Comparison of ENCODE assay signal across 23 cellular contexts in genomic region chr14:103941462-103941861, GRCh38. TPM values are rescaled to one million over a fixed set of nuclear protein-coding genes. Genes with fewer than 3 reads are reported as not detected.
A peak's percentile ranks its signal among the peaks of the same experiment; 100 is the strongest.
DNase-seq lines count a peak whose midpoint lies in the region; ATAC-seq, FAIRE-seq and TF ChIP-seq lines count a peak whose summit lies in the region.
"Had no signal": no experiment of that assay in that cellular context is flagged by ENCODE, and none has a peak within 500 bp of the region (broad histone marks: within the 10 kb centered on the region; RNA-seq: fewer than 3 reads in every experiment).

No MANE protein-coding gene starts in this region.

- no peak overlapping the region for H3K23ac ChIP-seq in mesendoderm (ENCODE audit: low read length)

- no peak overlapping the region for H4K5ac ChIP-seq in mesendoderm (ENCODE audit: low read length)

- H3K4me1 Mint-ChIP-seq in CD4-positive, alpha-beta memory T cell = no peaks in the 10 kb centered on the region

- H3K27ac Mint-ChIP-seq in CD4-positive, alpha-beta memory T cell = no peak overlapping the region
- H3K27ac Mint-ChIP-seq: CD8-positive, alpha-beta T cell had no signal

- H3K36me3 ChIP-seq in heart left ventricle = peaks cover 0 to 9% (median 0%) of the 10 kb centered on the region in 9 donors
- H3K36me3 ChIP-seq in left ventricle myocardium inferior = no peaks in the 10 kb centered on the region
- no peaks in the 10 kb centered on the region for H3K36me3 ChIP-seq in CD4-positive, alpha-beta memory T cell (ENCODE audit: insufficient read depth, low read length)
- H3K36me3 ChIP-seq in mesendoderm (ENCODE audit: control insufficient read depth, insufficient read depth, low read length) = no peaks in the 10 kb centered on the region

- H3K4me3 Mint-ChIP-seq in CD4-positive, alpha-beta memory T cell = no peak overlapping the region
- H3K4me3 Mint-ChIP-seq: CD8-positive, alpha-beta T cell had no signal

- TF ChIP-seq CTCF in heart left ventricle (IDR thresholded peaks at IDR 0.05) (no peak), A549 (IDR thresholded peaks at IDR 0.05) (no peak), left ventricle myocardium inferior (IDR thresholded peaks at IDR 0.05; ENCODE audit: borderline replicate concordance) (no peak)

- peak; percentile 7 for FAIRE-seq in A549 (lab: Jason Lieb, UNC)
- FAIRE-seq: GM12878, GM19239, H1 had no signal

- H3K4ac ChIP-seq in mesendoderm (ENCODE audit: low read depth, low read length) = no peak overlapping the region

- H3K27me3 ChIP-seq in heart left ventricle = peaks cover 0 to 11% (median 0%) of the 10 kb centered on the region in 9 donors
- peaks cover 28% of the 10 kb centered on the region for H3K27me3 ChIP-seq in left ventricle myocardium inferior (ENCODE audit: low read depth)
- no peaks in the 10 kb centered on the region for H3K27me3 ChIP-seq in right cardiac atrium (ENCODE audit: control insufficient read depth, insufficient read depth)
- H3K27me3 ChIP-seq in CD4-positive, alpha-beta memory T cell (ENCODE audit: insufficient read depth, low read length) = no peaks in the 10 kb centered on the region
- H3K27me3 ChIP-seq in mesendoderm (ENCODE audit: insufficient read depth, low read length, poor library complexity) = peaks cover 1% of the 10 kb centered on the region

- H3K56ac ChIP-seq in mesendoderm (ENCODE audit: low read length) = no peak overlapping the region

- no peak for DNase-seq in heart left ventricle
- no peak for DNase-seq in cardiac septum (ENCODE audit: low spot score)
- no peak for DNase-seq in A549 (ENCODE audit: low read depth in 1 of 2, low spot score in 1 of 2)
- DNase-seq in left ventricle myocardium inferior = no peak
- DNase-seq in right cardiac atrium = no peak
- DNase-seq in CD4-positive, alpha-beta memory T cell = no peak
- DNase-seq in mesendoderm = no peak
- DNase-seq: 8988T; C1 segment of cervical spinal cord; Caco-2; CD8-positive, alpha-beta T cell; DMS 273 treated with DMSO at 0.1 percent for 48 hours; DMS79; EL; GDM1; GM23248; H7; HCEC 1CT had no signal

- H3K9me3 Mint-ChIP-seq in CD4-positive, alpha-beta memory T cell = no peaks in the 10 kb centered on the region
- H3K9me3 Mint-ChIP-seq: CD8-positive, alpha-beta T cell had no signal

- H2BK120ac ChIP-seq in mesendoderm (ENCODE audit: low read depth, low read length) = no peak overlapping the region

- ATAC-seq in heart left ventricle (peak in 2 of 4 donors; percentile 35 to 40), A549 (no peak), right cardiac atrium (no peak)
- ATAC-seq: CD8-positive, alpha-beta T cell; GM12878 had no signal

- no peak for TF ChIP-seq EP300 in A549 (IDR thresholded peaks at IDR 0.05)

- H2BK5ac ChIP-seq in mesendoderm (ENCODE audit: low read length) = no peak overlapping the region

- POLR2A ChIA-PET in A549 (lab: Yijun Ruan, JAX) = no interaction called here
- POLR2A ChIA-PET in CD4-positive, alpha-beta memory T cell (lab: Charles Lee; ENCODE audit: partially characterized antibody) = no interaction called here

- peaks cover 21 to 29% of the 10 kb centered on the region in 2 donors for H3K27me3 Mint-ChIP-seq in CD4-positive, alpha-beta memory T cell

- H2AK5ac ChIP-seq in mesendoderm (ENCODE audit: low read length) = no peak overlapping the region

- no peaks in the 10 kb centered on the region for H3K79me1 ChIP-seq in mesendoderm (ENCODE audit: low read length)

- H3K18ac ChIP-seq in mesendoderm (ENCODE audit: low read length) = no peak overlapping the region

- H3K4me3 ChIP-seq in heart left ventricle (peak overlapping the region; percentile 10 to 61 (median 40)), A549 (no peak overlapping the region), left ventricle myocardium inferior (peak overlapping the region; percentile 61), right cardiac atrium (ENCODE audit: low read length) (peak overlapping the region; percentile 64), mesendoderm (ENCODE audit: low read length) (no peak overlapping the region)
- H3K4me3 ChIP-seq in CD4-positive, alpha-beta memory T cell (ENCODE audit: low read length in 2 of 2) = no peak overlapping the region
- H3K4me3 ChIP-seq: GM12878, GM23248 had no signal

- intact Hi-C loops in heart left ventricle (cut with DNase I) (no loop called here), cardiac septum (cut with DNase I) (loop anchor here (1.0 kb wide), 1 partner anchor 17 kb away; no protein-coding TSS in a partner anchor), left ventricle myocardium inferior (cut with micrococcal nuclease) (no loop called here), right cardiac atrium (cut with DNase I) (no loop called here)
- intact Hi-C loops in CD4-positive, alpha-beta memory T cell (cut with micrococcal nuclease) = no loop called here

- H3K9ac ChIP-seq in mesendoderm (ENCODE audit: low read length) = no peak overlapping the region
- H3K9ac ChIP-seq: GM23248 had no signal

- H3K79me2 ChIP-seq in mesendoderm (ENCODE audit: control insufficient read depth, insufficient read depth, low read length) = no peaks in the 10 kb centered on the region

- H3K4me1 ChIP-seq in heart left ventricle = peaks cover 0 to 21% (median 0%) of the 10 kb centered on the region in 12 donors
- H3K4me1 ChIP-seq in A549 = no peaks in the 10 kb centered on the region
- H3K4me1 ChIP-seq in left ventricle myocardium inferior = peaks cover 19% of the 10 kb centered on the region
- peaks cover 1% of the 10 kb centered on the region for H3K4me1 ChIP-seq in right cardiac atrium (ENCODE audit: control insufficient read depth, insufficient read depth, low read length)
- no peaks in the 10 kb centered on the region for H3K4me1 ChIP-seq in CD4-positive, alpha-beta memory T cell (ENCODE audit: insufficient read depth, low read length)
- no peaks in the 10 kb centered on the region for H3K4me1 ChIP-seq in mesendoderm (ENCODE audit: control insufficient read depth, low read depth, low read length)
- H3K4me1 ChIP-seq: Caco-2 had no signal

- H3K4me2 ChIP-seq in A549 (no peak overlapping the region), mesendoderm (ENCODE audit: low read length) (no peak overlapping the region)

- no peak overlapping the region for H4K8ac ChIP-seq in mesendoderm (ENCODE audit: low read depth, low read length)

- TF ChIP-seq POLR2A in heart left ventricle (IDR thresholded peaks at IDR 0.05) (no peak), A549 (IDR thresholded peaks at IDR 0.05; ENCODE audit: low read length) (no peak)

- CTCF ChIA-PET in A549 (lab: Yijun Ruan, JAX) = interaction anchor here (0.6 to 1.3 kb wide), 3 partner anchors 10 to 41 kb away, joined by 3 to 6 read pairs (median 4); a partner anchor contains a TSS
- CTCF ChIA-PET in CD4-positive, alpha-beta memory T cell (lab: Charles Lee; ENCODE audit: partially characterized antibody) = interaction anchor here (0.6 kb wide), 1 partner anchor 128 kb away, joined by 3 read pairs; no protein-coding TSS in a partner anchor

- peak overlapping the region in 10 of 12 donors; percentile 11 to 83 (median 72) for H3K27ac ChIP-seq in heart left ventricle
- H3K27ac ChIP-seq in A549 = no peak overlapping the region
- peak overlapping the region; percentile 71 for H3K27ac ChIP-seq in left ventricle myocardium inferior (replicated peaks)
- H3K27ac ChIP-seq in right cardiac atrium (ENCODE audit: low read length) = no peak overlapping the region
- H3K27ac ChIP-seq in CD4-positive, alpha-beta memory T cell (ENCODE audit: low read depth, low read length) = no peak overlapping the region
- H3K27ac ChIP-seq in mesendoderm (ENCODE audit: low read depth, low read length) = no peak overlapping the region
- H3K27ac ChIP-seq: GM23248 had no signal

- H2BK15ac ChIP-seq in mesendoderm (replicated peaks; ENCODE audit: low read depth) = no peak overlapping the region

- no peak for TF ChIP-seq RAD21 in A549 (conservative IDR thresholded peaks at IDR 0.05 in 1 of 2, IDR thresholded peaks at IDR 0.05 in 1 of 2)

- no peaks in the 10 kb centered on the region for H3K36me3 Mint-ChIP-seq in CD4-positive, alpha-beta memory T cell
- H3K36me3 Mint-ChIP-seq: CD8-positive, alpha-beta T cell had no signal

- H3K9me3 ChIP-seq in heart left ventricle (peaks cover 0 to 3% (median 0%) of the 10 kb centered on the region in 12 donors), A549 (peaks cover 3% of the 10 kb centered on the region; the same call in 2 of the 3 replicates), left ventricle myocardium inferior (replicated peaks) (peaks cover 4% of the 10 kb centered on the region), right cardiac atrium (ENCODE audit: control insufficient read depth, low read length) (no peaks in the 10 kb centered on the region)
- H3K9me3 ChIP-seq in CD4-positive, alpha-beta memory T cell (ENCODE audit: control insufficient read depth in 1 of 2, low read length in 2 of 2) = no peaks in the 10 kb centered on the region
- H3K9me3 ChIP-seq: Caco-2 had no signal

- WGBS in heart left ventricle, 4 donors = 45 to 59% (median 51%) methylated on average over 7 of the region's 7 CpGs
- WGBS in A549 (ENCODE audit: missing lambda C conversion rate) = 12% methylated on average over 7 of the region's 7 CpGs
- 63% methylated on average over 7 of the region's 7 CpGs for WGBS in right cardiac atrium
- WGBS in mesendoderm (ENCODE audit: extremely low coverage, insufficient coverage, low lambda C conversion rate) = no CpG with 5 or more reads among the region's 7 CpGs

RNA-seq across cellular contexts. Expression of gene RD3L, which starts 0.9 kb away (rescaled TPM):
- total RNA-seq in heart left ventricle = 10 to 100 TPM in 8 of 9 donors, 1 to 10 TPM in 1; 9.1 to 42.5 (median 25.5) TPM
- 10 to 100 TPM in 1 of 2 donors, 1 to 10 TPM in 1; 4.3 to 41.5 TPM for polyA plus RNA-seq in heart left ventricle
- 13.1 TPM for total RNA-seq in cardiac septum
- polyA plus RNA-seq in A549 (2011; rRNA removed) = not detected in 2 replicates
- not detected in 2 replicates for polyA plus RNA-seq in A549 (2012; cell fraction: cytosol; rRNA removed)
- polyA plus RNA-seq in A549 (2012; cell fraction: nucleus; rRNA removed) = not detected in 2 replicates
- not detected in 3 replicates for polyA plus RNA-seq in A549 (2017; fragmentation: RNase III; extraction: RNeasy Plus Mini Kit Qiagen cat#74134 plus additional on column Dnase treatment)
- polyA minus RNA-seq in A549 (2011; rRNA and poly(A)+ RNA removed) = not detected in 2 replicates
- total RNA-seq in left ventricle myocardium inferior = 30.7 TPM
- total RNA-seq in right cardiac atrium = 10 to 100 TPM; 11.2 to 32.1 (median 23.4) TPM
- polyA plus RNA-seq in right cardiac atrium = 39.6 TPM
- not detected for total RNA-seq in CD4-positive, alpha-beta memory T cell
- not detected for polyA plus RNA-seq in CD4-positive, alpha-beta memory T cell
- polyA plus RNA-seq in mesendoderm (2013, experiment 1 of 2) = not detected
- not detected for polyA plus RNA-seq in mesendoderm (2013, experiment 2 of 2)
- total RNA-seq: A673; Caco-2; CD8-positive, alpha-beta T cell; GM12878; GM23248; H1; H7 had no signal
- polyA plus RNA-seq: BJ, GM12878, GM23248, H1 had no signal

RNA-seq across cellular contexts. Expression of gene TDRD9, which starts 13.2 kb away (rescaled TPM):
- total RNA-seq in heart left ventricle (1 to 10 TPM; 1.1 to 9.6 (median 2.1) TPM), cardiac septum (3.3 TPM), left ventricle myocardium inferior (4.8 TPM), right cardiac atrium (10 to 100 TPM in 2 of 4 donors, 1 to 10 TPM in 2; 8.3 to 20.2 (median 12.9) TPM)
- polyA plus RNA-seq in heart left ventricle (1 to 10 TPM; 1.7 to 9.6 TPM), A549 (2011; rRNA removed) (0.04 and 0.05 TPM in 2 replicates), A549 (2017; fragmentation: RNase III; extraction: RNeasy Plus Mini Kit Qiagen cat#74134 plus additional on column Dnase treatment) (not detected in 3 replicates), right cardiac atrium (10.7 TPM)
- 0.01 TPM in 1 of 2 replicates, not detected in the other for polyA plus RNA-seq in A549 (2012; cell fraction: cytosol; rRNA removed)
- polyA plus RNA-seq in A549 (2012; cell fraction: nucleus; rRNA removed) = not detected in 2 replicates
- not detected in 2 replicates for polyA minus RNA-seq in A549 (2011; rRNA and poly(A)+ RNA removed)
- under 1 TPM; 0.28 to 0.29 TPM for total RNA-seq in CD4-positive, alpha-beta memory T cell
- polyA plus RNA-seq in CD4-positive, alpha-beta memory T cell = 1 to 10 TPM in 1 of 2 donors, under 1 TPM in 1; 0.89 to 1.2 TPM
- polyA plus RNA-seq in mesendoderm (2013, experiment 1 of 2) = 0.04 TPM
- not detected for polyA plus RNA-seq in mesendoderm (2013, experiment 2 of 2)
- total RNA-seq: A673, Caco-2, GM12878, GM23248, H1, H7 had no signal
- polyA plus RNA-seq: GM23248, H1 had no signal

Comparison
In these comparisons a context has a peak if more than half of its experiments do, and no peak if none do; other contexts are left out.
1. H3K27ac ChIP-seq: peak in heart left ventricle (10 of 12) and left ventricle myocardium inferior (single experiment); none in A549 (0 of 2), right cardiac atrium (single experiment), CD4-positive, alpha-beta memory T cell (single experiment) and mesendoderm (single experiment).
2. H3K4me3 ChIP-seq: peak in heart left ventricle (12 of 12), left ventricle myocardium inferior (single experiment) and right cardiac atrium (single experiment); none in A549 (single experiment), CD4-positive, alpha-beta memory T cell (0 of 2) and mesendoderm (single experiment).
3. RNA of gene RD3L, which starts 0.9 kb away (total RNA-seq): 30.7 TPM in left ventricle myocardium inferior (single experiment), 11.2 to 32.1 TPM in right cardiac atrium, 9.1 to 42.5 TPM in heart left ventricle and 13.1 TPM in cardiac septum (single experiment); not detected in CD4-positive, alpha-beta memory T cell; every median in the first group is over 10 times any median in the second.